In the genomic region with DNA sequence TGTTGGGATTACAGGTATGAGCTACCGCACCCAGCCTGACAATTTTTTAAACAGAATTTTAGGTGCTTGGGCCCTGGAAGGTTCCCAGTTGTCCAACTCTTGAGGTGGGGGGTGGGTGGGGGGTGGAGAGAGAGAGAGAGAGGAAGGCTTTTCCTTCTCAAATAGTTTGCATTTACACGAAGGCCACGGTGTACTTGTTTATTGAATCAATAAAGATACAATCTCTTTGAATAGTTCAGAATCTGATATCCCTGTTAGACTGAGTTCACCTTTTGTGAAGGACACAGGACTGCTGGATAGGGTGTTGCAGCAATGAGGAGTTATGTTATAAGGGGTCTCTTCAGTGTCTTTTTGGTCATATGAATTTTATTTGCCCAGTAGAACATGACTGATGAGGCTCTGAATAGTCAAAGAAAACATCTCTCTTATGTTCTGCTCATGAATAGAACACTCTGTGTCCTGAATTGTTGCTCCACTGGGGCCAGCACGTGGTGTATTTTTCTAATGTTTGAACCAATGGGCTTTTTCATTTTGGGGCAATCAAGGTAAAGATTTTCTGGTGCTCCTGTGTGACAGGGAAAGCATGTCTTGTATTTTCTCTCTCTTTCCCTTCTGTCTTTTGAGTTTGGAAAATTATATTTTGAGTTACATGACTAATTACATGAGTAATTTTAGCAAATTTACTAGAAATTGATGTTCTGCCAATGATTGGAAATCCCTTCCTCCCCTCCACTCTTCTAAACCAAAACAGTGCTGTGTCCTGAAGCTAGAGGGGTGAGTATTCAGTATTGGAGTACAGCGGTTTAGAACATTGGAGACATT, we compare ENCODE assay signal across 13 cellular contexts.
DNase-seq lines count a peak whose midpoint lies in the region; ATAC-seq and TF ChIP-seq lines count a peak whose summit lies in the region.
"Had no signal": no experiment of that assay in that cellular context is flagged by ENCODE, and none has a peak within 500 bp of the region (broad histone marks: within the 10 kb centered on the region; RNA-seq: fewer than 3 reads in every experiment).

No MANE protein-coding gene starts in this region.

- H3K79me1 ChIP-seq in IMR-90 (ENCODE audit: low read depth in 1 of 2, low read length in 2 of 2), result peaks cover 38 to 71% of the 10 kb centered on the region in 2 experiments

- H3K9me3 ChIP-seq in IMR-90 (ENCODE audit: control insufficient read depth, insufficient read depth, low read length), result no peaks in the 10 kb centered on the region
- H3K9me3 ChIP-seq: body of pancreas, heart right ventricle had no signal

- CTCF ChIA-PET in IMR-90 (lab: Yijun Ruan, JAX), result interaction anchor here (0.5 kb wide), 1 partner anchor 10 kb away, joined by 3 read pairs; no protein-coding TSS in a partner anchor

- no peak overlapping the region for H3K4ac ChIP-seq in IMR-90 (ENCODE audit: low read depth, low read length)

- peaks cover 7% of the 10 kb centered on the region; the same call in 1 of the 2 replicates for H3K9me1 ChIP-seq in IMR-90 (ENCODE audit: insufficient read depth, low read length)

- DNase-seq in IMR-90 (no peak), natural killer cell (no peak), KG1 (lab: John Stamatoyannopoulos, UW) (no peak)
- no peak for DNase-seq in stimulated activated CD4-positive, alpha-beta T cell treated with anti-CD3 and anti-CD28 coated beads, Interleukin-12 subunit alpha, Interleukin-12 subunit beta, amount 100 ng/mL, for 4 hours
- DNase-seq: AML-193, body of pancreas, heart right ventricle, left ventricle myocardium superior, NCI-H226 had no signal

- H2AK5ac ChIP-seq in IMR-90 (ENCODE audit: low read depth, low read length), result no peak overlapping the region

- H3K4me3 Mint-ChIP-seq in brain (no peak overlapping the region), natural killer cell (no peak overlapping the region)

- no peak overlapping the region for H3K4me2 ChIP-seq in IMR-90 (ENCODE audit: low read depth, low read length)

- TF ChIP-seq RAD21 in IMR-90 (IDR thresholded peaks at IDR 0.05; ENCODE audit: low read length), result no peak

- H3K36me3 ChIP-seq in IMR-90 (ENCODE audit: control insufficient read depth, insufficient read depth, low read length), result no peaks in the 10 kb centered on the region
- H3K36me3 ChIP-seq: heart right ventricle had no signal

- no TSS peak for BruUV-seq in IMR-90 (replicated peaks; lab: Mats Ljungman, UMichigan)

- no peak overlapping the region for H2AFZ ChIP-seq in IMR-90 (replicated peaks; ENCODE audit: low read length, poor library complexity)

- no peaks in the 10 kb centered on the region for H3K27me3 Mint-ChIP-seq in brain
- no peaks in the 10 kb centered on the region for H3K27me3 Mint-ChIP-seq in natural killer cell (ENCODE audit: low read depth in 2 of 2)

- no peak overlapping the region for H2BK15ac ChIP-seq in IMR-90 (ENCODE audit: low read depth, low read length)

- H3K14ac ChIP-seq in IMR-90 (replicated peaks; ENCODE audit: low read depth, low read length), result no peak overlapping the region

- no peak overlapping the region for H3K18ac ChIP-seq in IMR-90 (ENCODE audit: low read depth, low read length)

- H4K20me1 ChIP-seq in IMR-90 (ENCODE audit: insufficient read depth, low read length), result peaks cover 8% of the 10 kb centered on the region; the same call in 1 of the 2 replicates

- no peaks in the 10 kb centered on the region for H3K27me3 ChIP-seq in IMR-90 (ENCODE audit: control insufficient read depth, insufficient read depth, low read length)
- H3K27me3 ChIP-seq: body of pancreas, heart right ventricle had no signal

- H3K27ac ChIP-seq in 22Rv1, result peak overlapping the region; percentile 79
- H3K27ac ChIP-seq in IMR-90 (ENCODE audit: insufficient read depth, low read length), result no peak overlapping the region

- 100% methylated on average over 1 of the region's 5 CpGs; no CpG with 5 or more reads in 1 of the 2 experiments for WGBS in IMR-90 (ENCODE audit: extremely low coverage in 2 of 2, insufficient read length in 1 of 2), 2 experiments

- H4K5ac ChIP-seq in IMR-90 (ENCODE audit: low read depth, low read length), result no peak overlapping the region

- no peak overlapping the region for H2BK20ac ChIP-seq in IMR-90 (ENCODE audit: low read depth, low read length)

- no peak overlapping the region for H3K56ac ChIP-seq in IMR-90 (ENCODE audit: extremely low read depth, insufficient read depth, low read length)

- intact Hi-C loops in IMR-90 (cut with micrococcal nuclease) (no loop called here), natural killer cell (cut with micrococcal nuclease) (no loop called here)

- POLR2A ChIA-PET in IMR-90 (lab: Charles Lee; ENCODE audit: unreplicated experiment), result interaction anchor here (0.6 kb wide), 1 partner anchor 22 kb away, joined by 3 read pairs; no protein-coding TSS in a partner anchor

- H2BK120ac ChIP-seq in IMR-90 (ENCODE audit: low read depth, low read length), result no peak overlapping the region

- H2BK5ac ChIP-seq in IMR-90 (ENCODE audit: low read depth, low read length, poor library complexity, severe bottlenecking), result peak overlapping the region; percentile 56

- H3K4me1 Mint-ChIP-seq in brain, result peaks cover 30% of the 10 kb centered on the region
- peaks cover 67 to 77% of the 10 kb centered on the region in 2 donors for H3K4me1 Mint-ChIP-seq in natural killer cell

- dilution Hi-C loops in IMR-90 (cut with HindIII; ENCODE audit: low sequenced_read_pairs, unreplicated experiment), result no loop called here

- H4K91ac ChIP-seq in IMR-90 (ENCODE audit: insufficient read depth, low read depth, low read length), result no peak overlapping the region

- TF ChIP-seq POLR2A in IMR-90 (IDR thresholded peaks at IDR 0.05; ENCODE audit: low read depth, low read length), result no peak

- no peak overlapping the region for H3K23ac ChIP-seq in IMR-90 (ENCODE audit: low read depth, low read length)

- H3K36me3 Mint-ChIP-seq in brain (peaks cover 5% of the 10 kb centered on the region), natural killer cell (no peaks in the 10 kb centered on the region)

- H3K4me1 ChIP-seq in IMR-90 (ENCODE audit: control insufficient read depth, insufficient read depth, low read length), result no peaks in the 10 kb centered on the region; the same call in 1 of the 2 replicates

- H3K27ac Mint-ChIP-seq in brain (peak overlapping the region; percentile 3 to 72 (median 41)), natural killer cell (peak overlapping the region; percentile 73 to 85)

- ATAC-seq in IMR-90 (ENCODE audit: low read depth) (no peak), natural killer cell (no peak), HG02623 (IDR thresholded peaks at IDR 0.05; ENCODE audit: unreplicated experiment) (no peak), GM21737 (IDR thresholded peaks at IDR 0.05; ENCODE audit: unreplicated experiment) (no peak)
- ATAC-seq: body of pancreas, heart right ventricle, left ventricle myocardium superior had no signal

- H3K4me3 ChIP-seq in IMR-90 (ENCODE audit: insufficient read depth, low read depth, low read length), result no peak overlapping the region
- H3K4me3 ChIP-seq: body of pancreas, heart right ventricle had no signal

- no peak overlapping the region for H2AK9ac ChIP-seq in IMR-90 (replicated peaks; ENCODE audit: low read depth, low read length, poor library complexity)

- no peak overlapping the region for H3K9ac ChIP-seq in IMR-90 (ENCODE audit: low read depth, low read length)

- TF ChIP-seq CTCF in 22Rv1 (IDR thresholded peaks at IDR 0.05) (no peak), IMR-90 (conservative IDR thresholded peaks at IDR 0.05; ENCODE audit: low read depth, low read length) (no peak), brain (conservative IDR thresholded peaks at IDR 0.05) (no peak), natural killer cell (IDR thresholded peaks at IDR 0.05) (no peak)

- H3K9me3 Mint-ChIP-seq in brain, result no peaks in the 10 kb centered on the region
- no peaks in the 10 kb centered on the region for H3K9me3 Mint-ChIP-seq in natural killer cell

- in situ Hi-C loops in IMR-90 (cut with MboI; ENCODE audit: low sequenced_read_pairs), result no loop called here

- H4K8ac ChIP-seq in IMR-90 (ENCODE audit: low read depth in 2 of 2, low read length in 2 of 2), result no peak overlapping the region

TF ChIP-seq in IMR-90, 13 proteins besides CTCF, POLR2A, EP300 and RAD21:
- TF ChIP-seq CHD1 (IDR thresholded peaks at IDR 0.05; ENCODE audit: low read depth, low read length), result no peak
- TF ChIP-seq FOS (IDR thresholded peaks at IDR 0.05; ENCODE audit: low read depth, low read length), result no peak
- TF ChIP-seq, protein P1, sequence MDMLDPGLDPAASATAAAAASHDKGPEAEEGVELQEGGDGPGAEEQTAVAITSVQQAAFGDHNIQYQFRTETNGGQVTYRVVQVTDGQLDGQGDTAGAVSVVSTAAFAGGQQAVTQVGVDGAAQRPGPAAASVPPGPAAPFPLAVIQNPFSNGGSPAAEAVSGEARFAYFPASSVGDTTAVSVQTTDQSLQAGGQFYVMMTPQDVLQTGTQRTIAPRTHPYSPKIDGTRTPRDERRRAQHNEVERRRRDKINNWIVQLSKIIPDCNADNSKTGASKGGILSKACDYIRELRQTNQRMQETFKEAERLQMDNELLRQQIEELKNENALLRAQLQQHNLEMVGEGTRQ (IDR thresholded peaks at IDR 0.05; ENCODE audit: low read depth, low read length), result no peak
- no peak for TF ChIP-seq RCOR1 (IDR thresholded peaks at IDR 0.05; ENCODE audit: insufficient replicate concordance, low read length)
- TF ChIP-seq RFX5 (IDR thresholded peaks at IDR 0.05; ENCODE audit: low read depth, low read length), result no peak
- no peak for TF ChIP-seq MAFK (IDR thresholded peaks at IDR 0.05; ENCODE audit: low read depth, low read length)
- TF ChIP-seq, protein P2, sequence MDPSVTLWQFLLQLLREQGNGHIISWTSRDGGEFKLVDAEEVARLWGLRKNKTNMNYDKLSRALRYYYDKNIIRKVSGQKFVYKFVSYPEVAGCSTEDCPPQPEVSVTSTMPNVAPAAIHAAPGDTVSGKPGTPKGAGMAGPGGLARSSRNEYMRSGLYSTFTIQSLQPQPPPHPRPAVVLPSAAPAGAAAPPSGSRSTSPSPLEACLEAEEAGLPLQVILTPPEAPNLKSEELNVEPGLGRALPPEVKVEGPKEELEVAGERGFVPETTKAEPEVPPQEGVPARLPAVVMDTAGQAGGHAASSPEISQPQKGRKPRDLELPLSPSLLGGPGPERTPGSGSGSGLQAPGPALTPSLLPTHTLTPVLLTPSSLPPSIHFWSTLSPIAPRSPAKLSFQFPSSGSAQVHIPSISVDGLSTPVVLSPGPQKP (IDR thresholded peaks at IDR 0.05; ENCODE audit: borderline replicate concordance, low read depth, low read length), result no peak
- TF ChIP-seq MAZ (IDR thresholded peaks at IDR 0.05; ENCODE audit: borderline replicate concordance, low read depth, low read length), result no peak
